38 cellular contexts compared by ENCODE assay signal in the genomic region with DNA sequence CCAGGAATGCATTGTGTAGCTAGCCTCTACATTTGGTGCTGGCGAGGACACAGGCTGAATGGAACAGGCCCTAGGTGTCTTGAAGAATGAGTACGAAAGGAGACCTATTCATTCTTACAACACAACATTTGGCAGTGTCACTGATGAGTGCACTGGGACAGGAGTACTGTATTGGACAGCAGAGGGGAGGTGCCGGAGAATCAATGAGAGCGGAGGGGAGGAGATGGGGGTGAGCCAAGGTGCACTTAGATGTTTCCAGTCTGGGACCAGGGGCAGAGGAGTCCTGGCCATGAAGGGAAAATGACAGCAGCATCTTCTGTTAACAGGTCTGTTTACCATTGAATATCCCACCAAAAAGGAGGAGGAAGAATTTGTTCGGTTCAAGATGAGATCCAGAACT. TPM values are rescaled to one million over a fixed set of nuclear protein-coding genes. Genes with fewer than 3 reads are reported as not detected.
"Had no signal": no experiment of that assay in that cellular context is flagged by ENCODE, and none has a peak within 500 bp of the region (broad histone marks: within the 10 kb centered on the region; RNA-seq: fewer than 3 reads in every experiment).

No MANE protein-coding gene starts in this region.

- H3K27me3 ChIP-seq: MG63 had no signal

- H3K4me3 ChIP-seq: MG63 had no signal

- H3K4me2 ChIP-seq: KMS-11 had no signal

- H3K36me3 ChIP-seq: MG63 had no signal

- DNase-seq: Kasumi-1, KG1, MG63, MM.1S, MV-4-11, NCI-H1048, NCI-H1092, NCI-H1092 treated with DMSO at 0.1 percent for 48 hours, NCI-H1105, NCI-H1105 treated with DMSO at 0.1 percent for 48 hours, NCI-H1417, NCI-H1417 treated with DMSO at 0.1 percent for 48 hours, NCI-H1436, NCI-H1436 treated with DMSO at 0.1 percent for 48 hours, NCI-H146, NCI-H1694, NCI-H1694 treated with DMSO at 0.1 percent for 48 hours, NCI-H187, NCI-H187 treated with DMSO at 0.1 percent for 48 hours, NCI-H1930, NCI-H2029, NCI-H2029 treated with DMSO at 0.1 percent for 48 hours, NCI-H2081, NCI-H2081 treated with DMSO at 0.1 percent for 48 hours, NCI-H2107, NCI-H2171, NCI-H2171 treated with DMSO at 0.1 percent for 48 hours, NCI-H2227 treated with DMSO at 0.1 percent for 48 hours, NCI-H226, NCI-H345, NCI-H446, NCI-H446 treated with DMSO at 0.1 percent for 48 hours, NCI-H510A had no signal

- H3K27ac ChIP-seq: KMS-11 had no signal

- H3K9ac ChIP-seq: KMS-11 had no signal

- H3K9me3 ChIP-seq: MG63 had no signal

RNA-seq across cellular contexts. Expression of gene C3orf20, which starts 53.2 kb away (rescaled TPM):
- total RNA-seq: LHCN-M2, M059J, MCF 10A, NCI-H460 had no signal
